14 cellular contexts compared by ENCODE assay signal in genomic region chr10:125407000-125407502, GRCh38.
A peak's percentile ranks its signal among the peaks of the same experiment; 100 is the strongest.
DNase-seq lines count a peak whose midpoint lies in the region; ATAC-seq and TF ChIP-seq lines count a peak whose summit lies in the region.
"Had no signal": no experiment of that assay in that cellular context is flagged by ENCODE, and none has a peak within 500 bp of the region (broad histone marks: within the 10 kb centered on the region; RNA-seq: fewer than 3 reads in every experiment).

No MANE protein-coding gene starts in this region.

- H3K4me3 ChIP-seq in gastrocnemius medialis (no peak overlapping the region), spleen (no peak overlapping the region)
- H3K4me3 ChIP-seq: colonic mucosa, esophagus squamous epithelium had no signal

- H3K27ac ChIP-seq in 22Rv1 (peak overlapping the region; percentile 29; the same call in 1 of the 2 replicates), RWPE1 (no peak overlapping the region), foreskin keratinocyte (no peak overlapping the region), gastrocnemius medialis (no peak overlapping the region), spleen (no peak overlapping the region)
- H3K27ac ChIP-seq: colonic mucosa, esophagus squamous epithelium had no signal

- H3K27me3 ChIP-seq in foreskin keratinocyte (peaks cover 7% of the 10 kb centered on the region), gastrocnemius medialis (no peaks in the 10 kb centered on the region), spleen (replicated peaks in 1 of 7) (peaks cover 0 to 40% (median 0%) of the 10 kb centered on the region in 7 donors)
- H3K27me3 ChIP-seq: colonic mucosa had no signal

- ATAC-seq in foreskin keratinocyte, result peak; percentile 91
- no peak for ATAC-seq in gastrocnemius medialis
- ATAC-seq: Panc1; stimulated activated naive B cell treated with anti-CD40 and anti-IgM and Interleukin-4, amounts not matched to agents 10 μg/mL and 1 μg/mL and 100 μg/mL, for 72 hours had no signal

- no peaks in the 10 kb centered on the region for H3K36me3 ChIP-seq in gastrocnemius medialis
- no peaks in the 10 kb centered on the region for H3K36me3 ChIP-seq in spleen
- H3K36me3 ChIP-seq: colonic mucosa, esophagus squamous epithelium had no signal

- WGBS in spleen, 5 donors, result 63 to 75% (median 74%) methylated on average over 3 of the region's 3 CpGs

- H3K4me1 ChIP-seq in foreskin keratinocyte (peaks cover 7% of the 10 kb centered on the region), gastrocnemius medialis (no peaks in the 10 kb centered on the region), spleen (no peaks in the 10 kb centered on the region)
- H3K4me1 ChIP-seq: colonic mucosa, esophagus squamous epithelium had no signal

- intact Hi-C loops in gastrocnemius medialis (cut with DNase I; ENCODE audit: low total_unique reads) (no loop called here), spleen (cut with DNase I; ENCODE audit: low total_unique reads) (no loop called here)

- TF ChIP-seq CTCF in 22Rv1 (IDR thresholded peaks at IDR 0.05), result no peak
- no peak for TF ChIP-seq CTCF in RWPE1 (conservative IDR thresholded peaks at IDR 0.05; ENCODE audit: low read depth)
- TF ChIP-seq CTCF in foreskin keratinocyte (conservative IDR thresholded peaks at IDR 0.05), result no peak
- TF ChIP-seq CTCF in gastrocnemius medialis (IDR thresholded peaks at IDR 0.05 in 4 of 5, conservative IDR thresholded peaks at IDR 0.05 in 1 of 5), result no peak
- TF ChIP-seq CTCF in spleen (IDR thresholded peaks at IDR 0.05 in 8 of 11, conservative IDR thresholded peaks at IDR 0.05 in 3 of 11), result no peak

- TF ChIP-seq POLR2A in gastrocnemius medialis (IDR thresholded peaks at IDR 0.05) (no peak), spleen (IDR thresholded peaks at IDR 0.05) (no peak)

- in situ Hi-C loops in gastrocnemius medialis (cut with MboI; ENCODE audit: low sequenced_read_pairs in 4 of 4), result no loop called here

- CTCF ChIA-PET in RWPE1 (lab: Yijun Ruan, JAX), result interaction anchor here (0.7 kb wide), 2 partner anchors 10 to 176 kb away, joined by 3 read pairs; no protein-coding TSS in a partner anchor

- H3K9me3 ChIP-seq in gastrocnemius medialis, result peaks cover 0 to 4% (median 0%) of the 10 kb centered on the region in 3 donors
- peaks cover 0 to 22% (median 12%) of the 10 kb centered on the region in 8 donors for H3K9me3 ChIP-seq in spleen
- H3K9me3 ChIP-seq: colonic mucosa, esophagus squamous epithelium had no signal

- DNase-seq in GM04503 (ENCODE audit: low read depth), result peak; percentile 4
- peak; percentile 79 for DNase-seq in RWPE1 (ENCODE audit: low spot score)
- peak; percentile 88 to 96 for DNase-seq in foreskin keratinocyte
- no peak for DNase-seq in NCI-H446 (lab: John Stamatoyannopoulos, UW)
- DNase-seq in gastrocnemius medialis, result no peak
- DNase-seq in superior temporal gyrus (ENCODE audit: extremely low spot score), result no peak
- no peak for DNase-seq in spleen
- DNase-seq: colonic mucosa; esophagus squamous epithelium; stimulated activated CD4-positive, alpha-beta T cell treated with anti-CD3 and anti-CD28 coated beads, Interleukin-2, amount 100 ng/mL, for 48 hours; stimulated activated naive B cell treated with anti-CD40 and anti-IgM and Interleukin-4, amounts not matched to agents 10 μg/mL and 1 μg/mL and 100 μg/mL, for 72 hours; T-helper 2 cell had no signal

- POLR2A ChIA-PET in RWPE1 (lab: Yijun Ruan, JAX; ENCODE audit: low non-redundant PET), result no interaction called here

Comparison
In these comparisons a context has a peak if more than half of its experiments do, and no peak if none do; other contexts are left out.
1. DNase-seq: peak in GM04503 (single experiment), RWPE1 (single experiment) and foreskin keratinocyte (2 of 2); none in NCI-H446 (0 of 2), gastrocnemius medialis (0 of 2), superior temporal gyrus (single experiment) and spleen (single experiment).